8 cellular contexts compared by ENCODE assay signal in genomic region chr11:44760917-44761545, GRCh38. TPM values are rescaled to one million over a fixed set of nuclear protein-coding genes. Genes with fewer than 3 reads are reported as not detected.
DNase-seq lines count a peak whose midpoint lies in the region; ATAC-seq and TF ChIP-seq lines count a peak whose summit lies in the region.

No MANE protein-coding gene starts in this region.

- H3K36me3 ChIP-seq in trophoblast cell (ENCODE audit: control insufficient read depth in 1 of 2, insufficient read depth in 2 of 2, low read length in 2 of 2): no peaks in the 10 kb centered on the region

- H3K18ac ChIP-seq in trophoblast cell (ENCODE audit: low read length): no peak overlapping the region

- no peak overlapping the region for H2BK120ac ChIP-seq in trophoblast cell (ENCODE audit: insufficient read depth, low read length, poor library complexity)

- H3K4me3 ChIP-seq in trophoblast cell (ENCODE audit: low read depth, low read length): no peak overlapping the region

- no peak overlapping the region for H3K4ac ChIP-seq in trophoblast cell (ENCODE audit: low read depth, low read length)

- peaks cover 43% of the 10 kb centered on the region for H3K4me1 Mint-ChIP-seq in osteocyte (ENCODE audit: unreplicated experiment)

- H3K9me3 Mint-ChIP-seq in osteocyte (ENCODE audit: unreplicated experiment): peaks cover 10% of the 10 kb centered on the region

- DNase-seq in GM03348 (ENCODE audit: low spot score): peak; percentile 79
- DNase-seq in foreskin keratinocyte: peak; percentile 32 to 57
- peak; percentile 18 to 54 for DNase-seq in trophoblast cell
- no peak for DNase-seq in osteocyte (ENCODE audit: extremely low spot score, unreplicated experiment)
- DNase-seq in NCI-H345 (lab: John Stamatoyannopoulos, UW): no peak
- no peak for DNase-seq in NCI-H2029 (lab: John Stamatoyannopoulos, UW)
- no peak for DNase-seq in NOMO-1 treated with DMSO at 0.1 percent for 48 hours (lab: John Stamatoyannopoulos, UW; ENCODE audit: unreplicated experiment)

- no peaks in the 10 kb centered on the region for H3K79me2 ChIP-seq in trophoblast cell (ENCODE audit: control insufficient read depth, insufficient read depth, low read length, poor library complexity)

- H3K36me3 Mint-ChIP-seq in osteocyte (ENCODE audit: unreplicated experiment): no peaks in the 10 kb centered on the region

- no CpG with 5 or more reads among the region's 10 CpGs for WGBS in trophoblast cell (ENCODE audit: extremely low coverage, insufficient coverage, insufficient read length)

- no peak overlapping the region for H4K8ac ChIP-seq in trophoblast cell (ENCODE audit: low read depth, low read length)

- no peaks in the 10 kb centered on the region for H3K79me1 ChIP-seq in trophoblast cell (ENCODE audit: low read length)

- H3K27me3 ChIP-seq in foreskin keratinocyte: peaks cover 39% of the 10 kb centered on the region
- H3K27me3 ChIP-seq in trophoblast cell (ENCODE audit: insufficient read depth, low read length): no peaks in the 10 kb centered on the region

- no peak for TF ChIP-seq CTCF in foreskin keratinocyte (conservative IDR thresholded peaks at IDR 0.05)
- TF ChIP-seq CTCF in osteocyte (IDR thresholded peaks at IDR 0.05): no peak

- no peak overlapping the region for H3K9ac ChIP-seq in trophoblast cell (ENCODE audit: low read length)

- no peaks in the 10 kb centered on the region for H3K27me3 Mint-ChIP-seq in osteocyte (ENCODE audit: unreplicated experiment)

- H3K14ac ChIP-seq in trophoblast cell (ENCODE audit: low read length): no peak overlapping the region

- H3K23ac ChIP-seq in trophoblast cell (ENCODE audit: low read length): no peak overlapping the region

- H3K9me3 ChIP-seq in trophoblast cell (ENCODE audit: insufficient read depth, low read depth, low read length): no peaks in the 10 kb centered on the region

- H3K4me2 ChIP-seq in trophoblast cell (ENCODE audit: low read length): no peak overlapping the region

- H4K12ac ChIP-seq in trophoblast cell (ENCODE audit: low read depth, low read length): no peak overlapping the region

- H2BK12ac ChIP-seq in trophoblast cell (ENCODE audit: low read length): no peak overlapping the region

- no peak overlapping the region for H4K91ac ChIP-seq in trophoblast cell (ENCODE audit: low read depth, low read length)

- no peak overlapping the region for H3K27ac Mint-ChIP-seq in osteocyte (ENCODE audit: unreplicated experiment)

- H2AK5ac ChIP-seq in trophoblast cell (ENCODE audit: low read length): no peak overlapping the region

- no peak overlapping the region for H2BK5ac ChIP-seq in trophoblast cell (ENCODE audit: low read depth, low read length, poor library complexity)

- ATAC-seq in SK-N-SH treated with all-trans-retinoic acid at 6 μM for 48 hours (peak; percentile 90), foreskin keratinocyte (peak; percentile 79)

- H3K27ac ChIP-seq in foreskin keratinocyte: no peak overlapping the region
- no peak overlapping the region for H3K27ac ChIP-seq in trophoblast cell (ENCODE audit: low read depth, low read length)

- H3K4me1 ChIP-seq in foreskin keratinocyte (no peaks in the 10 kb centered on the region), trophoblast cell (ENCODE audit: control insufficient read depth in 1 of 2, insufficient read depth in 2 of 2, low read length in 2 of 2) (peaks cover 0 to 3% of the 10 kb centered on the region in 2 experiments)

- H3K4me3 Mint-ChIP-seq in osteocyte (ENCODE audit: unreplicated experiment): no peak overlapping the region

- no peak overlapping the region for H2AFZ ChIP-seq in trophoblast cell (ENCODE audit: insufficient read depth, low read length, poor library complexity)

TF ChIP-seq in SK-N-SH treated with all-trans-retinoic acid at 6 μM for 48 hours, 23 proteins besides CTCF, POLR2A, EP300 and RAD21:
- TF ChIP-seq PPARA (CRISPR knock-in tag; IDR thresholded peaks at IDR 0.05; ENCODE audit: borderline replicate concordance) (no peak), TCF4 (CRISPR knock-in tag; IDR thresholded peaks at IDR 0.05; ENCODE audit: borderline replicate concordance) (no peak), CREB5 (CRISPR knock-in tag; IDR thresholded peaks at IDR 0.05; ENCODE audit: low read depth) (0 out of 2 replicates have a peak, but pooled peaks have one; percentile 2), CSRNP3 (CRISPR knock-in tag; IDR thresholded peaks at IDR 0.05) (no peak), RARB (CRISPR knock-in tag; IDR thresholded peaks at IDR 0.05) (no peak)

RNA-seq across cellular contexts. Expression of gene TSPAN18, which starts 34.3 kb away (rescaled TPM):
- total RNA-seq in foreskin keratinocyte (0.04 TPM in 1 of 2 replicates, not detected in the other), osteocyte (13.4 and 14.2 TPM in 2 replicates)
- polyA plus RNA-seq in foreskin keratinocyte: 0.06 TPM in 1 of 2 replicates, not detected in the other
- 12.0 and 12.8 TPM in 2 replicates for polyA plus RNA-seq in trophoblast cell (2013)

Comparison
In these comparisons a context has a peak if more than half of its experiments do, and no peak if none do; other contexts are left out.
1. DNase-seq: peak in GM03348 (single experiment), foreskin keratinocyte (2 of 2) and trophoblast cell (2 of 2); none in osteocyte (single experiment), NCI-H345 (single experiment), NCI-H2029 (single experiment) and NOMO-1 treated with DMSO at 0.1 percent for 48 hours (single experiment).
2. RNA of gene TSPAN18, which starts 34.3 kb away (total RNA-seq): 13.4 to 14.2 TPM in osteocyte; 0.04 TPM in foreskin keratinocyte; every median in the first group is over 10 times any median in the second.